Comparison of ENCODE assay signal across 25 cellular contexts in genomic region chr11:380095-380480, GRCh38. TPM values are rescaled to one million over a fixed set of nuclear protein-coding genes. Genes with fewer than 3 reads are reported as not detected.
"Had no signal": no experiment of that assay in that cellular context is flagged by ENCODE, and none has a peak within 500 bp of the region (broad histone marks: within the 10 kb centered on the region; RNA-seq: fewer than 3 reads in every experiment).

No MANE protein-coding gene starts in this region.

- H3K9me3 ChIP-seq: SK-N-SH had no signal

- DNase-seq: Kasumi-1, MV-4-11, NCI-H1048, NCI-H1105, NCI-H1417, NCI-H1436 treated with DMSO at 0.1 percent for 48 hours, NCI-H1694, NCI-H187 treated with DMSO at 0.1 percent for 48 hours, NCI-H2029 treated with DMSO at 0.1 percent for 48 hours, NCI-H2171 treated with DMSO at 0.1 percent for 48 hours, NCI-H2227 treated with DMSO at 0.1 percent for 48 hours, NCI-H446, NCI-H510A, NCI-H524 treated with DMSO at 0.1 percent for 48 hours, NCI-H69, NCI-H774, RPMI8226, SHP77, SK-N-SH, SW 1271 had no signal

- H3K4me2 ChIP-seq: KMS-11, SK-N-SH had no signal

- H3K27ac ChIP-seq: HL-60, KMS-11 had no signal

- H3K9ac ChIP-seq: KMS-11, SK-N-SH had no signal

- FAIRE-seq: HTR-8/SVneo, RCC 7860 had no signal

RNA-seq across cellular contexts. Expression of gene PKP3, which starts 13.9 kb away (rescaled TPM):
- total RNA-seq: SK-MEL-5 had no signal
